Comparison of ENCODE assay signal across 1 cellular context in the genomic region with DNA sequence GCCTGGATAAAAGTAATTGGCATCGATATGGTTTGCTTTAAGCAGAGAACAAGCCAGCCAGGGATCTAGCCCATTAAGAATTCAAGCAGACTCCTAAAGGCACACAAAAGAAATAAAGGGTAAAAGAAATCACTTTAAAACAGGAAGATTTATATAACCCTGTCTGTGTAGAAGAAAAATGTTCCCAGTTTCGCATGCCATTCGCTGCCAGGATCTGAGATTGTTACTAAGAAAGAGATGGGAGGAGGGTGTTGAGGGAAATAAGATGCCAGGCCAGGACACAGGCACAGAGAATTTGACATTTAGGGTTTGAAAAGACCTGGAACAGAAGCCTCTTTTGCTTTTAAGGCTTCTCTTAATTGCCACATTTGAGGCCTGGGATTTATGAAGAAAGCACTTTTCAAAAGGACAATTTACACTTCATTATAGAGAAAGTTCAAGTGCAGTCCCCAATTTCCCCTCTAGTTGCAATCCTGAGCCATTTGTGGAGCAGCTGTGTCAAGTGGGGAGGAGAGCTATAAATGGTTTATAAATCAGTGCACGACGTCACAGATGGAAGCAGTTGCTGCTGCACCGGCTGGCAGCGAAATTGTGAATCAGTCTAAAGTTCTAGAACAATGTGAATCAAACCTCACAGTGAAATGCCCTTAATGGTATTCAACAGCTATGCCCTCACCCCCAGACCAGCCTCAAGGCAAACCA.
TF ChIP-seq lines count a peak whose summit lies in the region.

No MANE protein-coding gene starts in this region.

TF ChIP-seq in HEK293, 187 proteins besides CTCF, POLR2A, EP300 and RAD21 (continued from another document):
- TF ChIP-seq PRDM1 (tag by site-specific recombination; IDR thresholded peaks at IDR 0.05) (0 out of 2 replicates have a peak, but pooled peaks have one; percentile 49), ZFP69B (tag by site-specific recombination; IDR thresholded peaks at IDR 0.05) (no peak), ZNF629 (tag by site-specific recombination; IDR thresholded peaks at IDR 0.05) (0 out of 2 replicates have a peak, but pooled peaks have one; percentile 26), ZNF837 (tag by site-specific recombination; IDR thresholded peaks at IDR 0.05) (no peak)
